ENCODE assay signal across 14 cellular contexts in the genomic region with DNA sequence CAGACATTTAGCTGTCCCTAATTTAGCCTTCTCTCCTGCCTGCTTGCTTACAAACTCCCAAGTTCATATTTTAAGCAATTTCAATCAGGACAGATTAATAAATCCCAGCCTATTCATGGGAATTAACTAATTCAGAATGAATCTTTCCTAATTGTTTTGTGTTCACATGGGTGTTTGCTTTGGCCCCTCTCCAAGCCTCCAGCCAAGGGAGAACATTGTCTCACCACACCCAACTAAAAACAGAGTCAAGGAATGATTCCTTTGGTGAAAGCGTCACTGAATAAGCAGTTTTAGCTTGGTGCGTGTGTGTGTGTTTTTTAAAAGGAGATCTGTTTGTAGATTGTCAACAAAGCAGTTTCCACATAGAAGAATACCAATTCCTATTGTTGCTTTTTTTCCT. TPM values are rescaled to one million over a fixed set of nuclear protein-coding genes. Genes with fewer than 3 reads are reported as not detected.
A peak's percentile ranks its signal among the peaks of the same experiment; 100 is the strongest.
DNase-seq lines count a peak whose midpoint lies in the region; ATAC-seq and TF ChIP-seq lines count a peak whose summit lies in the region.
"Had no signal": no experiment of that assay in that cellular context is flagged by ENCODE, and none has a peak within 500 bp of the region (broad histone marks: within the 10 kb centered on the region; RNA-seq: fewer than 3 reads in every experiment).

No MANE protein-coding gene starts in this region.

- no peaks in the 10 kb centered on the region for H3K9me3 Mint-ChIP-seq in stimulated activated naive B cell treated with anti-CD40 and anti-IgM and Interleukin-4, amounts not matched to agents 10 μg/mL and 1 μg/mL and 100 μg/mL, for 72 hours
- H3K9me3 Mint-ChIP-seq: stimulated activated memory B cell treated with anti-CD40 and anti-IgM and Interleukin-4, amounts not matched to agents 10 μg/mL and 1 μg/mL and 100 μg/mL, for 72 hours had no signal

- dilution Hi-C loops in mammary epithelial cell (cut with HindIII; ENCODE audit: low sequenced_read_pairs), result no loop called here

- DNase-seq in NCI-H69 (lab: John Stamatoyannopoulos, UW), result peak; percentile 71
- peak; percentile 93 for DNase-seq in mammary epithelial cell
- DNase-seq in left lobe of liver (ENCODE audit: low spot score), result peak; percentile 73
- DNase-seq in suprapubic skin (ENCODE audit: low spot score in 2 of 2), result peak in 1 of 2 donors; percentile 77
- no peak for DNase-seq in stimulated activated naive B cell treated with anti-CD40 and anti-IgM and Interleukin-4, amounts not matched to agents 10 μg/mL and 1 μg/mL and 100 μg/mL, for 72 hours
- DNase-seq in activated naive CD4-positive, alpha-beta T cell treated with anti-CD3 and anti-CD28 coated beads, Interleukin-2, amount 50 U/mL, for 16 hours, result no peak
- no peak for DNase-seq in osteoblast (ENCODE audit: insufficient read length, low spot score, missing footprints)
- DNase-seq: activated CD4-positive, alpha-beta T cell treated with anti-CD3 and anti-CD28 coated beads, Interleukin-2, amount 50 U/mL, for 4 hours; DMS 273 treated with DMSO at 0.1 percent for 48 hours; foreskin fibroblast; IMR-90; mesendoderm; SK-N-SH had no signal

- H3K4me3 ChIP-seq in mammary epithelial cell (replicated peaks in 1 of 3; ENCODE audit: insufficient read depth in 1 of 3, low read depth in 2 of 3, low read length in 3 of 3) (peak overlapping the region in 1 of 3 experiments; percentile 16), suprapubic skin (peak overlapping the region; percentile 4), osteoblast (ENCODE audit: insufficient read depth, low read length) (no peak overlapping the region)

- H3K27me3 ChIP-seq in mammary epithelial cell (ENCODE audit: insufficient read depth, low read length) (no peaks in the 10 kb centered on the region), suprapubic skin (no peaks in the 10 kb centered on the region), osteoblast (ENCODE audit: insufficient read depth, low read length) (no peaks in the 10 kb centered on the region)

- ATAC-seq in left lobe of liver, result peak; percentile 84
- no peak for ATAC-seq in stimulated activated naive B cell treated with anti-CD40 and anti-IgM and Interleukin-4, amounts not matched to agents 10 μg/mL and 1 μg/mL and 100 μg/mL, for 72 hours (replicated peaks)
- ATAC-seq: stimulated activated memory B cell treated with anti-CD40 and anti-IgM and Interleukin-4, amounts not matched to agents 10 μg/mL and 1 μg/mL and 100 μg/mL, for 72 hours had no signal

- TF ChIP-seq CTCF in mammary epithelial cell (conservative IDR thresholded peaks at IDR 0.05 in 1 of 2, IDR thresholded peaks at IDR 0.05 in 1 of 2; ENCODE audit: extremely low read depth in 1 of 2, insufficient read depth in 1 of 2, low read depth in 1 of 2, low read length in 2 of 2) (no peak), suprapubic skin (IDR thresholded peaks at IDR 0.05) (no peak), osteoblast (IDR thresholded peaks at IDR 0.05; ENCODE audit: extremely low read depth, low read depth, low read length) (no peak)

- H3K36me3 ChIP-seq in mammary epithelial cell (ENCODE audit: insufficient read depth, low read length), result no peaks in the 10 kb centered on the region
- H3K36me3 ChIP-seq in suprapubic skin, result no peaks in the 10 kb centered on the region
- H3K36me3 ChIP-seq in osteoblast (ENCODE audit: insufficient read depth, low read length), result no peaks in the 10 kb centered on the region

- H3K79me2 ChIP-seq in mammary epithelial cell (ENCODE audit: insufficient read depth, low read length) (no peaks in the 10 kb centered on the region), osteoblast (ENCODE audit: insufficient read depth, low read length) (no peaks in the 10 kb centered on the region)

- no peak for TF ChIP-seq POLR2A in suprapubic skin (IDR thresholded peaks at IDR 0.05)

- H2AFZ ChIP-seq in mammary epithelial cell (ENCODE audit: low read depth, low read length) (peak overlapping the region; percentile 37), osteoblast (ENCODE audit: low read length) (no peak overlapping the region)

- H3K4me2 ChIP-seq in mammary epithelial cell (ENCODE audit: insufficient read depth, low read depth, low read length), result peak overlapping the region; percentile 61
- no peak overlapping the region for H3K4me2 ChIP-seq in osteoblast (ENCODE audit: insufficient read depth, low read length)
- H3K4me2 ChIP-seq: SK-N-SH had no signal

- H4K20me1 ChIP-seq in mammary epithelial cell (ENCODE audit: insufficient read depth, low read length) (no peaks in the 10 kb centered on the region), osteoblast (ENCODE audit: insufficient read depth, low read length) (no peaks in the 10 kb centered on the region)

- no peak overlapping the region for H3K27ac Mint-ChIP-seq in stimulated activated naive B cell treated with anti-CD40 and anti-IgM and Interleukin-4, amounts not matched to agents 10 μg/mL and 1 μg/mL and 100 μg/mL, for 72 hours
- H3K27ac Mint-ChIP-seq: stimulated activated memory B cell treated with anti-CD40 and anti-IgM and Interleukin-4, amounts not matched to agents 10 μg/mL and 1 μg/mL and 100 μg/mL, for 72 hours had no signal

- no peak overlapping the region for H3K4me3 Mint-ChIP-seq in stimulated activated naive B cell treated with anti-CD40 and anti-IgM and Interleukin-4, amounts not matched to agents 10 μg/mL and 1 μg/mL and 100 μg/mL, for 72 hours
- H3K4me3 Mint-ChIP-seq: stimulated activated memory B cell treated with anti-CD40 and anti-IgM and Interleukin-4, amounts not matched to agents 10 μg/mL and 1 μg/mL and 100 μg/mL, for 72 hours had no signal

- H3K9me3 ChIP-seq in mammary epithelial cell (replicated peaks; ENCODE audit: insufficient read depth, low read length), result no peaks in the 10 kb centered on the region
- H3K9me3 ChIP-seq in suprapubic skin, result no peaks in the 10 kb centered on the region
- no peaks in the 10 kb centered on the region for H3K9me3 ChIP-seq in osteoblast (ENCODE audit: low read depth, low read length)
- H3K9me3 ChIP-seq: SK-N-SH had no signal

- H3K27ac ChIP-seq in mammary epithelial cell (ENCODE audit: insufficient read depth, low read depth, low read length), result peak overlapping the region; percentile 91
- H3K27ac ChIP-seq in suprapubic skin, result peak overlapping the region; percentile 78
- H3K27ac ChIP-seq in osteoblast (ENCODE audit: low read depth, low read length), result no peak overlapping the region

- WGBS in mammary epithelial cell (ENCODE audit: low coverage, missing lambda C conversion rate), result 0% methylated on average over 2 of the region's 2 CpGs
- 21% methylated on average over 2 of the region's 2 CpGs for WGBS in suprapubic skin

- CTCF ChIA-PET in mammary epithelial cell (lab: Charles Lee; ENCODE audit: low non-redundant PET), result no interaction called here

- H3K4me1 ChIP-seq in mammary epithelial cell (ENCODE audit: insufficient read depth, low read length) (peaks cover 22% of the 10 kb centered on the region), suprapubic skin (peaks cover 36% of the 10 kb centered on the region), osteoblast (ENCODE audit: insufficient read depth, low read length) (no peaks in the 10 kb centered on the region)

- H3K9ac ChIP-seq in mammary epithelial cell (ENCODE audit: insufficient read depth, low read length), result peak overlapping the region; percentile 51
- H3K9ac ChIP-seq: SK-N-SH had no signal

- no peaks in the 10 kb centered on the region for H3K36me3 Mint-ChIP-seq in stimulated activated naive B cell treated with anti-CD40 and anti-IgM and Interleukin-4, amounts not matched to agents 10 μg/mL and 1 μg/mL and 100 μg/mL, for 72 hours
- H3K36me3 Mint-ChIP-seq: stimulated activated memory B cell treated with anti-CD40 and anti-IgM and Interleukin-4, amounts not matched to agents 10 μg/mL and 1 μg/mL and 100 μg/mL, for 72 hours had no signal

- intact Hi-C loops in mammary epithelial cell (cut with micrococcal nuclease), result no loop called here

- no peak for TF ChIP-seq EP300 in suprapubic skin (IDR thresholded peaks at IDR 0.05)

- BruUV-seq in mammary epithelial cell (replicated peaks; lab: Mats Ljungman, UMichigan), result no TSS peak

- in situ Hi-C loops in mammary epithelial cell (cut with MboI; ENCODE audit: low sequenced_read_pairs in 2 of 2), result loop anchor here in 1 of 2 donors (25.0 kb wide), 1 partner anchor 162 kb away; the partner anchor contains the start of gene DSG3

- no peaks in the 10 kb centered on the region for H3K4me1 Mint-ChIP-seq in stimulated activated naive B cell treated with anti-CD40 and anti-IgM and Interleukin-4, amounts not matched to agents 10 μg/mL and 1 μg/mL and 100 μg/mL, for 72 hours
- H3K4me1 Mint-ChIP-seq: stimulated activated memory B cell treated with anti-CD40 and anti-IgM and Interleukin-4, amounts not matched to agents 10 μg/mL and 1 μg/mL and 100 μg/mL, for 72 hours had no signal

- H3K27me3 Mint-ChIP-seq in stimulated activated naive B cell treated with anti-CD40 and anti-IgM and Interleukin-4, amounts not matched to agents 10 μg/mL and 1 μg/mL and 100 μg/mL, for 72 hours, result no peaks in the 10 kb centered on the region
- H3K27me3 Mint-ChIP-seq: stimulated activated memory B cell treated with anti-CD40 and anti-IgM and Interleukin-4, amounts not matched to agents 10 μg/mL and 1 μg/mL and 100 μg/mL, for 72 hours had no signal

RNA-seq across cellular contexts. Expression of gene DSG1, which starts 43.0 kb away (rescaled TPM):
- total RNA-seq in mammary epithelial cell, result under 1 TPM; 0.17 to 0.33 TPM
- 0.07 TPM for polyA plus RNA-seq in mammary epithelial cell
- polyA minus RNA-seq in mammary epithelial cell, result not detected
- 2.5 TPM for total RNA-seq in left lobe of liver
- 1,000 to 10,000 TPM in 3 of 4 donors, 100 to 1,000 TPM in 1; 693 to 1,832 (median 1,713) TPM for total RNA-seq in suprapubic skin
- not detected in 2 replicates for total RNA-seq in osteoblast
- total RNA-seq: IMR-90 had no signal
- polyA plus RNA-seq: IMR-90, SK-N-SH had no signal

Comparison
In these comparisons a context has a peak if more than half of its experiments do, and no peak if none do; other contexts are left out.
1. DNase-seq: peak in NCI-H69 (single experiment), mammary epithelial cell (single experiment) and left lobe of liver (single experiment); none in stimulated activated naive B cell treated with anti-CD40 and anti-IgM and Interleukin-4, amounts not matched to agents 10 μg/mL and 1 μg/mL and 100 μg/mL, for 72 hours (single experiment), activated naive CD4-positive, alpha-beta T cell treated with anti-CD3 and anti-CD28 coated beads, Interleukin-2, amount 50 U/mL, for 16 hours (single experiment) and osteoblast (single experiment).
2. RNA of gene DSG1, which starts 43.0 kb away (total RNA-seq): 693 to 1,832 TPM in suprapubic skin; 2.5 TPM in left lobe of liver (single experiment), 0.17 to 0.33 TPM in mammary epithelial cell and not detected in osteoblast; every median in the first group is over 100 times any median in the second.